Comparison of ENCODE assay signal across 1 cellular context in the genomic region with DNA sequence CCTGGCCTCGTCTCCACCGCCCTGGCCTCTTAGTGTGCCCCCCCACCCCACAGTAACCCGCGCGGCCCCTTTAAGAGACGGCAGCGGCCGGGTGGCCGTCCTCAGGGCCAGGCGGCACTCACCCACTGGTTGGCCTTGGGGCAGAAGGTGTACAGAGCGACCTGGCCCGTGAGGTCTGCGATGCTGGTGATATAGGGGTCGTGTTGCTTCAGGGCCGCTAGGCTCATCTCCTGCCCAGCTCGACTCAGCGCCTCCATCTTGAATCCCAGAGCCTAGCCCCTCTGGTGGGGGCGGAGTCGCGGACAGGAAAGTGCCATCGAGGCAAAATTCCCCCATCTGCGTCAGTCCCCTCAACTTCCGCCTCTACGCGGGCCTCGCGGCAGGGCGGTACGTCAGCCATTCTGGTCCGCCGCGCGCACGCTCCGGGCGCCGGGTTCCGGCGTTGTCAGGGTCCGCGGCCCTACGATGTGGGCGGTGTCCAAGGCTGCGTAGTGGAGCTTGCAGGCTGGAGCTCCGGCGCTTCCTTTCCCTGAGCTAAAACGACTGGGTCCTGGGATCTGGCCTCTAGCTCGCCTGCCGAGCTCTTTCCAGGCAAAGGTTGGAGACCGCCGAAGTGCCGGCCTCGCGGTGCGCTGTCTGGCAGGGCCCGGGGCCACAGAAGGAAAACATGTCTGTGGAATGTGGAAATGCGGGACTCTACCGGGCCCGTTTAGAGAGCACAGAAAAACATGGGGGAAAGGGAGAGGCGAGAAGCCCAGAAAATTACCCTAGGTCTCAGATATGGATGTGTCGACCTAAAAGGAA.
TF ChIP-seq lines count a peak whose summit lies in the region.

A gene (minus strand): TSS at position 283 of the 804 bp plus-strand sequence. CDS start 26 bp downstream, at position 257.

TF ChIP-seq in GM12878, 131 proteins besides CTCF, POLR2A, EP300 and RAD21 (continued from another document):
- TF ChIP-seq, protein P1, sequence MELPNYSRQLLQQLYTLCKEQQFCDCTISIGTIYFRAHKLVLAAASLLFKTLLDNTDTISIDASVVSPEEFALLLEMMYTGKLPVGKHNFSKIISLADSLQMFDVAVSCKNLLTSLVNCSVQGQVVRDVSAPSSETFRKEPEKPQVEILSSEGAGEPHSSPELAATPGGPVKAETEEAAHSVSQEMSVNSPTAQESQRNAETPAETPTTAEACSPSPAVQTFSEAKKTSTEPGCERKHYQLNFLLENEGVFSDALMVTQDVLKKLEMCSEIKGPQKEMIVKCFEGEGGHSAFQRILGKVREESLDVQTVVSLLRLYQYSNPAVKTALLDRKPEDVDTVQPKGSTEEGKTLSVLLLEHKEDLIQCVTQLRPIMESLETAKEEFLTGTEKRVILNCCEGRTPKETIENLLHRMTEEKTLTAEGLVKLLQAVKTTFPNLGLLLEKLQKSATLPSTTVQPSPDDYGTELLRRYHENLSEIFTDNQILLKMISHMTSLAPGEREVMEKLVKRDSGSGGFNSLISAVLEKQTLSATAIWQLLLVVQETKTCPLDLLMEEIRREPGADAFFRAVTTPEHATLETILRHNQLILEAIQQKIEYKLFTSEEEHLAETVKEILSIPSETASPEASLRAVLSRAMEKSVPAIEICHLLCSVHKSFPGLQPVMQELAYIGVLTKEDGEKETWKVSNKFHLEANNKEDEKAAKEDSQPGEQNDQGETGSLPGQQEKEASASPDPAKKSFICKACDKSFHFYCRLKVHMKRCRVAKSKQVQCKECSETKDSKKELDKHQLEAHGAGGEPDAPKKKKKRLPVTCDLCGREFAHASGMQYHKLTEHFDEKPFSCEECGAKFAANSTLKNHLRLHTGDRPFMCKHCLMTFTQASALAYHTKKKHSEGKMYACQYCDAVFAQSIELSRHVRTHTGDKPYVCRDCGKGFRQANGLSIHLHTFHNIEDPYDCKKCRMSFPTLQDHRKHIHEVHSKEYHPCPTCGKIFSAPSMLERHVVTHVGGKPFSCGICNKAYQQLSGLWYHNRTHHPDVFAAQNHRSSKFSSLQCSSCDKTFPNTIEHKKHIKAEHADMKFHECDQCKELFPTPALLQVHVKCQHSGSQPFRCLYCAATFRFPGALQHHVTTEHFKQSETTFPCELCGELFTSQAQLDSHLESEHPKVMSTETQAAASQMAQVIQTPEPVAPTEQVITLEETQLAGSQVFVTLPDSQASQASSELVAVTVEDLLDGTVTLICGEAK (IDR thresholded peaks at IDR 0.05; ENCODE audit: borderline replicate concordance) = peak; percentile 99
- TF ChIP-seq HDAC6 (IDR thresholded peaks at IDR 0.05; ENCODE audit: unreplicated experiment) (no peak), CHD2 (IDR thresholded peaks at IDR 0.05; ENCODE audit: borderline replicate concordance, low read depth, low read length) (peak; percentile 65; the same call in 1 of the 2 replicates), CEBPB (IDR thresholded peaks at IDR 0.05; ENCODE audit: borderline replicate concordance in 1 of 2, low read depth in 2 of 2, low read length in 2 of 2) (no peak), PAX5 (IDR thresholded peaks at IDR 0.05; ENCODE audit: borderline replicate concordance, low read depth, low read length) (peak; percentile 84; the same call in 1 of the 2 replicates)
- TF ChIP-seq, protein P2, sequence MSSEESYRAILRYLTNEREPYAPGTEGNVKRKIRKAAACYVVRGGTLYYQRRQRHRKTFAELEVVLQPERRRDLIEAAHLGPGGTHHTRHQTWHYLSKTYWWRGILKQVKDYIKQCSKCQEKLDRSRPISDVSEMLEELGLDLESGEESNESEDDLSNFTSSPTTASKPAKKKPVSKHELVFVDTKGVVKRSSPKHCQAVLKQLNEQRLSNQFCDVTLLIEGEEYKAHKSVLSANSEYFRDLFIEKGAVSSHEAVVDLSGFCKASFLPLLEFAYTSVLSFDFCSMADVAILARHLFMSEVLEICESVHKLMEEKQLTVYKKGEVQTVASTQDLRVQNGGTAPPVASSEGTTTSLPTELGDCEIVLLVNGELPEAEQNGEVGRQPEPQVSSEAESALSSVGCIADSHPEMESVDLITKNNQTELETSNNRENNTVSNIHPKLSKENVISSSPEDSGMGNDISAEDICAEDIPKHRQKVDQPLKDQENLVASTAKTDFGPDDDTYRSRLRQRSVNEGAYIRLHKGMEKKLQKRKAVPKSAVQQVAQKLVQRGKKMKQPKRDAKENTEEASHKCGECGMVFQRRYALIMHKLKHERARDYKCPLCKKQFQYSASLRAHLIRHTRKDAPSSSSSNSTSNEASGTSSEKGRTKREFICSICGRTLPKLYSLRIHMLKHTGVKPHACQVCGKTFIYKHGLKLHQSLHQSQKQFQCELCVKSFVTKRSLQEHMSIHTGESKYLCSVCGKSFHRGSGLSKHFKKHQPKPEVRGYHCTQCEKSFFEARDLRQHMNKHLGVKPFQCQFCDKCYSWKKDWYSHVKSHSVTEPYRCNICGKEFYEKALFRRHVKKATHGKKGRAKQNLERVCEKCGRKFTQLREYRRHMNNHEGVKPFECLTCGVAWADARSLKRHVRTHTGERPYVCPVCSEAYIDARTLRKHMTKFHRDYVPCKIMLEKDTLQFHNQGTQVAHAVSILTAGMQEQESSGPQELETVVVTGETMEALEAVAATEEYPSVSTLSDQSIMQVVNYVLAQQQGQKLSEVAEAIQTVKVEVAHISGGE (CRISPR knock-in tag; IDR thresholded peaks at IDR 0.05) = peak; percentile 99
